ENCODE assay signal across 27 cellular contexts in the genomic region with DNA sequence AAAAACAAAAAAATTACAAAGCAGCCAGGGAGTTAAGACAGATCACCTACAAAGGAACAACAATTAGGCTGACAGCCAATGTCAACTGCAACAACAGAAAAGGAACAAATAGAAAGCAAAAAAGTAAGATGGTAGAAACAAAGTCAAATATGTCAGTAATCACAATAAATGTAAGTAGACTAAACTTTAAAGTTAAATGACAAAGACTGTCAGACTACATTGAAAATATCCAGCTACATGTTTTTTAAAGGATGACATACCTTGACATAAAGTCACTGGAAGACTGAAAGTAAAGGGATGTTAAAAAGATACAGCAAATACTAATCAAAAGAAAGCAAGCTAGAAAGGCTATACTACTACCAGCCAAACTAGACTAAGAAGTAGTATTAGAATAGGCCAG. TPM values are rescaled to one million over a fixed set of nuclear protein-coding genes. Genes with fewer than 3 reads are reported as not detected.
"Had no signal": no experiment of that assay in that cellular context is flagged by ENCODE, and none has a peak within 500 bp of the region (broad histone marks: within the 10 kb centered on the region; RNA-seq: fewer than 3 reads in every experiment).

No MANE protein-coding gene starts in this region.

- H3K4me3 Mint-ChIP-seq: mesothelial cell of epicardium had no signal

- H3K9me3 ChIP-seq: colonic mucosa, gastrocnemius medialis, lower lobe of right lung, mucosa of descending colon had no signal

- H3K27ac ChIP-seq: colonic mucosa, dorsolateral prefrontal cortex, epithelial cell of prostate, esophagus squamous epithelium, gastrocnemius medialis, heart right ventricle, left lung, lower lobe of right lung had no signal

- H3K27me3 Mint-ChIP-seq: naive B cell had no signal

- H3K36me3 ChIP-seq: colonic mucosa had no signal

- H3K4me1 Mint-ChIP-seq: mesothelial cell of epicardium had no signal

- H3K4me1 ChIP-seq: colonic mucosa, esophagus squamous epithelium, gastrocnemius medialis, heart right ventricle, left lung, lower lobe of right lung had no signal

- H3K27me3 ChIP-seq: colonic mucosa, dorsolateral prefrontal cortex, esophagus squamous epithelium, gastrocnemius medialis, heart right ventricle, left lung had no signal

- H3K4me3 ChIP-seq: colonic mucosa, dorsolateral prefrontal cortex, esophagus squamous epithelium, gastrocnemius medialis, heart right ventricle, left lung, lower lobe of right lung, mucosa of descending colon had no signal

- ATAC-seq: esophagus mucosa, gastrocnemius medialis, heart right ventricle, left cardiac atrium, left lung, left ventricle myocardium superior, lower lobe of right lung, mucosa of descending colon had no signal

- H3K27ac Mint-ChIP-seq: mesothelial cell of epicardium had no signal

- DNase-seq: colonic mucosa; cortex of kidney; dermis blood vessel endothelial cell; dorsolateral prefrontal cortex; effector CD4-positive, alpha-beta T cell; effector memory CD4-positive, alpha-beta T cell; erythroblast; esophagus squamous epithelium; foreskin fibroblast; foreskin melanocyte; gastrocnemius medialis; glutamatergic neuron; head of caudate nucleus; heart right ventricle; hippocampal formation; left cardiac atrium; left lung; left ventricle myocardium superior; lower lobe of right lung; mesenchymal stem cell; mucosa of descending colon; naive B cell had no signal

RNA-seq across cellular contexts. Expression of a gene that starts 46.7 kb away (rescaled TPM):
- total RNA-seq: glomerular endothelial cell, left ventricle myocardium superior, myocyte had no signal
